Comparison of ENCODE assay signal across 13 cellular contexts in genomic region chr4:88533088-88533790, GRCh38. TPM values are rescaled to one million over a fixed set of nuclear protein-coding genes. Genes with fewer than 3 reads are reported as not detected.
A peak's percentile ranks its signal among the peaks of the same experiment; 100 is the strongest.
DNase-seq lines count a peak whose midpoint lies in the region; ATAC-seq and TF ChIP-seq lines count a peak whose summit lies in the region.
"Had no signal": no experiment of that assay in that cellular context is flagged by ENCODE, and none has a peak within 500 bp of the region (broad histone marks: within the 10 kb centered on the region; RNA-seq: fewer than 3 reads in every experiment).

No MANE protein-coding gene starts in this region.

- DNase-seq in AG09309 (ENCODE audit: low read depth) (peak; percentile 39), LHCN-M2 (ENCODE audit: low read depth) (peak; percentile 56), cardiac fibroblast (ENCODE audit: low read depth in 2 of 2) (peak; percentile 8 to 79), WERI-Rb-1 (no peak), coronary artery (ENCODE audit: low spot score) (no peak)
- DNase-seq: NCI-H146; NCI-H510A; stimulated activated CD4-positive, alpha-beta T cell treated with anti-CD3 and anti-CD28 coated beads, Interleukin-2, amount 100 ng/mL, for 48 hours had no signal

- ATAC-seq in GM21576 (IDR thresholded peaks at IDR 0.05; ENCODE audit: unreplicated experiment) (no peak), HG02981 (IDR thresholded peaks at IDR 0.05; ENCODE audit: unreplicated experiment) (no peak)

- no peaks in the 10 kb centered on the region for H3K36me3 ChIP-seq in iPS-15b (ENCODE audit: control insufficient read depth, insufficient read depth, low read length)
- H3K36me3 ChIP-seq in WERI-Rb-1 = no peaks in the 10 kb centered on the region
- H3K36me3 ChIP-seq: upper lobe of left lung had no signal

- TF ChIP-seq CTCF in AG09309 (IDR thresholded peaks at IDR 0.05; ENCODE audit: control insufficient read depth, insufficient read depth, low read depth, low read length, missing control alignments) (no peak), cardiac fibroblast (IDR thresholded peaks at IDR 0.05; ENCODE audit: low read depth, low read length) (no peak), WERI-Rb-1 (IDR thresholded peaks at IDR 0.05; ENCODE audit: low read depth, low read length) (no peak), coronary artery (IDR thresholded peaks at IDR 0.05) (no peak)

- H3K4me3 ChIP-seq in AG09309 (ENCODE audit: control insufficient read depth, low read depth, low read length) = no peak overlapping the region
- H3K4me3 ChIP-seq in cardiac fibroblast (replicated peaks in 1 of 2; ENCODE audit: low read depth in 2 of 2, low read length in 2 of 2) = no peak overlapping the region
- H3K4me3 ChIP-seq in iPS-15b (ENCODE audit: low read depth, low read length) = peak overlapping the region; percentile 50
- H3K4me3 ChIP-seq in WERI-Rb-1 (ENCODE audit: low read depth, low read length) = no peak overlapping the region
- H3K4me3 ChIP-seq in coronary artery = no peak overlapping the region
- H3K4me3 ChIP-seq: upper lobe of left lung had no signal

- peaks cover 5% of the 10 kb centered on the region for H3K4me1 ChIP-seq in iPS-15b (ENCODE audit: control insufficient read depth, insufficient read depth, low read length)
- H3K4me1 ChIP-seq: upper lobe of left lung had no signal

- H3K27ac ChIP-seq in WERI-Rb-1 (no peak overlapping the region), coronary artery (no peak overlapping the region)
- H3K27ac ChIP-seq: KMS-11, upper lobe of left lung had no signal

- H3K9me3 ChIP-seq in iPS-15b (ENCODE audit: control insufficient read depth, insufficient read depth, low read length) = no peaks in the 10 kb centered on the region
- no peaks in the 10 kb centered on the region for H3K9me3 ChIP-seq in WERI-Rb-1 (ENCODE audit: severe bottlenecking)
- H3K9me3 ChIP-seq: upper lobe of left lung had no signal

- H3K27me3 ChIP-seq in iPS-15b (ENCODE audit: control insufficient read depth, insufficient read depth, low read length) (no peaks in the 10 kb centered on the region), WERI-Rb-1 (ENCODE audit: insufficient read depth, low read depth, severe bottlenecking) (no peaks in the 10 kb centered on the region)
- H3K27me3 ChIP-seq: upper lobe of left lung had no signal

- H3K9ac ChIP-seq in iPS-15b (ENCODE audit: low read depth, low read length) = no peak overlapping the region
- H3K9ac ChIP-seq: KMS-11 had no signal

RNA-seq across cellular contexts. Expression of gene PYURF, which starts 9.7 kb away (rescaled TPM):
- 97.4 and 101 TPM in 2 replicates for total RNA-seq in LHCN-M2 (2014; rRNA removed)
- 71.1 TPM for polyA plus RNA-seq in LHCN-M2 (2012)

RNA-seq across cellular contexts. Expression of gene HERC3, which starts 59.0 kb away (rescaled TPM):
- 21.3 and 21.8 TPM in 2 replicates for total RNA-seq in LHCN-M2 (2014; rRNA removed)
- 12.1 TPM for polyA plus RNA-seq in LHCN-M2 (2012)

Comparison
In these comparisons a context has a peak if more than half of its experiments do, and no peak if none do; other contexts are left out.
1. DNase-seq: peak in AG09309 (single experiment), LHCN-M2 (single experiment) and cardiac fibroblast (2 of 2); none in WERI-Rb-1 (single experiment) and coronary artery (single experiment).